Comparison of ENCODE assay signal across 8 cellular contexts in the genomic region with DNA sequence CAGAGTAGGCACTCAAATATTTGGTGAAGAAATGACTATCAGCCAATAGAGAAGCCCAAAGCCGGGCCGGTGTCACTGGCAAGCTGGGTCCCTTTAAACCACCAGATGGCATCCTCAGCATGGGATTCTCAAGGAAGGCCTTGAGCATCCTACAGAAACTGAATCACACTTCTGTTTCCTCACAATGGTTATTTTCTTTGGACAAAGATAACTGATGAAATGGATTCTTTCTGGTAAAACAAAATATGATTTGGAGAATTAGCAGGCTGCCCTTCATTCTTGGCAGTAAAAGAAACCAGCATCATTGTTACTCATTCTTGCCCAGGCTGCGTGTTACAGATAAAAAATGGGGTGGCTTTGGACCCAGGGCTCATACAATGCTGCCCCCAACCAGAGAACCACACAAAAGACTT. TPM values are rescaled to one million over a fixed set of nuclear protein-coding genes. Genes with fewer than 3 reads are reported as not detected.
DNase-seq lines count a peak whose midpoint lies in the region; ATAC-seq and TF ChIP-seq lines count a peak whose summit lies in the region.

No MANE protein-coding gene starts in this region.

- no peak for ATAC-seq in HG03097 (IDR thresholded peaks at IDR 0.05; ENCODE audit: low FRiP score, unreplicated experiment)

- H3K4me3 ChIP-seq in Jurkat, Clone E6-1 (ENCODE audit: low read length): no peak overlapping the region
- H3K4me3 ChIP-seq in right atrium auricular region: no peak overlapping the region
- no peak overlapping the region for H3K4me3 ChIP-seq in skeletal muscle cell (ENCODE audit: low read depth, low read length)

- no peaks in the 10 kb centered on the region for H3K4me1 ChIP-seq in right atrium auricular region

- H3K9me3 ChIP-seq in right atrium auricular region: no peaks in the 10 kb centered on the region

- H3K27me3 ChIP-seq in right atrium auricular region: no peaks in the 10 kb centered on the region

- H3K27ac ChIP-seq in right atrium auricular region: no peak overlapping the region

- no peaks in the 10 kb centered on the region for H3K36me3 ChIP-seq in right atrium auricular region

- TF ChIP-seq CTCF in right atrium auricular region (IDR thresholded peaks at IDR 0.05): peak in 1 of 2 donors; percentile 63

- DNase-seq in DMS53 treated with DMSO at 0.1 percent for 48 hours (lab: John Stamatoyannopoulos, UW; ENCODE audit: unreplicated experiment): peak; percentile 10
- peak; percentile 57 for DNase-seq in Jurkat, Clone E6-1 (ENCODE audit: low read depth, low spot score)
- DNase-seq in SW480 (ENCODE audit: low spot score): peak; percentile 37
- DNase-seq in amniotic stem cell (lab: John Stamatoyannopoulos, UW): peak; percentile 57
- DNase-seq in right atrium auricular region (ENCODE audit: low spot score): peak; percentile 61
- peak; percentile 38 for DNase-seq in skeletal muscle cell (ENCODE audit: low read depth)
- DNase-seq in NCI-H774 (lab: John Stamatoyannopoulos, UW): no peak

RNA-seq across cellular contexts. Expression of a gene that starts 30.3 kb away (rescaled TPM):
- polyA plus RNA-seq in Jurkat, Clone E6-1 (2012; ENCODE audit: insufficient read depth, insufficient read length): 4.9 TPM
- under 1 TPM; 0.11 to 0.71 TPM for total RNA-seq in right atrium auricular region
